10 cellular contexts compared by ENCODE assay signal in the genomic region with DNA sequence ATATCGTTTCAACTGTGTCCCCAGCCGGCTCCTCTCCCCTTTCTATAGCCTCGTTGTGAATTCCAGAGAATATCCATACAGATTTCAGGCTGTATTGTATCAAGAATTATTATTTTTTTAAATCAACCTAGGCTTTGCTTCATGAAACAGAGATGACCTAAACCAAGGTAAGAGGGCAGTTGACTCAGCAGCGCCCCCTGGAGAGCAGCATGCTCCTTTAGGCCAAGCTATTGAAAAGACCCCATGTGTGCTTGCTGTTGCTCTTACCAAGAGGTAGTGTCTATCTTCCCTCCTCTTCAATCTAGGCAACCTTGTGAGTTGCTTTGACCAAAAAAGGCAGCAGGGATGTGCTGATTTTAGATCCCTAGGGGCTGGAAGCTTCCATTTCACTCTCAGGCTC.
DNase-seq lines count a peak whose midpoint lies in the region; ATAC-seq and TF ChIP-seq lines count a peak whose summit lies in the region.
"Had no signal": no experiment of that assay in that cellular context is flagged by ENCODE, and none has a peak within 500 bp of the region (broad histone marks: within the 10 kb centered on the region; RNA-seq: fewer than 3 reads in every experiment).

No MANE protein-coding gene starts in this region.

- DNase-seq in D341Med (ENCODE audit: low spot score): peak; percentile 57
- DNase-seq in GM13977 (ENCODE audit: low spot score): no peak
- peak; percentile 38 for DNase-seq in RPMI8226
- DNase-seq in iPS-NIHi11 (ENCODE audit: low spot score): peak; percentile 49
- no peak for DNase-seq in dermis blood vessel endothelial cell
- DNase-seq in SK-N-DZ (ENCODE audit: low spot score): no peak
- DNase-seq: caudate nucleus, NCI-H187 had no signal

- peak; percentile 32 for TF ChIP-seq CTCF in GM13977 (IDR thresholded peaks at IDR 0.05; ENCODE audit: extremely low read depth, insufficient read depth, missing control alignments)

- in situ Hi-C loops in GM13977 (cut with MboI; ENCODE audit: low pct_unique_long_range_greater_than_20kb, low sequenced_read_pairs, unreplicated experiment): no loop called here

- ATAC-seq in HG02678 (IDR thresholded peaks at IDR 0.05; ENCODE audit: unreplicated experiment) (no peak), GM21717 (IDR thresholded peaks at IDR 0.05; ENCODE audit: unreplicated experiment) (no peak)

Comparison
In these comparisons a context has a peak if more than half of its experiments do, and no peak if none do; other contexts are left out.
1. DNase-seq: peak in D341Med (single experiment), RPMI8226 (single experiment) and iPS-NIHi11 (single experiment); none in GM13977 (single experiment), dermis blood vessel endothelial cell (single experiment) and SK-N-DZ (single experiment).